Comparison of ENCODE assay signal across 17 cellular contexts in the genomic region with DNA sequence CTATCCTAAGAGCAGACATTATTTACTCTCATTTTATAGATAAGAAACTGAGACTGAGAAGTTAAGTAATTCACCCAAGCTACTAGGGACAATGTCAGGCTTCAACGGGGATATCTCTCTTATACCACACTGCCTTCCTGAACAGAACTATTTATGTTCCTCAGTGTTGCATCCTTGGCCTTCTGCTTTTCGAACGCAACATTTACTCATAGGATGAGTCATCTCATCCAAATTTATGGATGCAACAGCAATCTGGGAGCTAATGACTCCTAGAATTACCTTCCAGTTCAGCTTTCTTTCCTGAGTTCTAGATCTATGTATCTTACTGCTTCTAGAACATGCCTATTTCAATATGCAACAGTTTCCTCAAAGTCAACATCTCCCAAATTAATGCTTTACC.
DNase-seq lines count a peak whose midpoint lies in the region; ATAC-seq, FAIRE-seq and TF ChIP-seq lines count a peak whose summit lies in the region.
"Had no signal": no experiment of that assay in that cellular context is flagged by ENCODE, and none has a peak within 500 bp of the region (broad histone marks: within the 10 kb centered on the region; RNA-seq: fewer than 3 reads in every experiment).

No MANE protein-coding gene starts in this region.

- no peak overlapping the region for H3K27ac Mint-ChIP-seq in activated naive CD4-positive, alpha-beta T cell treated with anti-CD3 and anti-CD28 coated beads, Interleukin-2, amount 50 U/mL, for 72 hours
- H3K27ac Mint-ChIP-seq: CD4-positive, CD25-positive, alpha-beta regulatory T cell had no signal

- no peak overlapping the region for H3K4me2 ChIP-seq in A549

- TF ChIP-seq RAD21 in A549 (conservative IDR thresholded peaks at IDR 0.05 in 1 of 2, IDR thresholded peaks at IDR 0.05 in 1 of 2): no peak

- H3K36me3 Mint-ChIP-seq in activated naive CD4-positive, alpha-beta T cell treated with anti-CD3 and anti-CD28 coated beads, Interleukin-2, amount 50 U/mL, for 72 hours: no peaks in the 10 kb centered on the region
- H3K36me3 Mint-ChIP-seq: CD4-positive, CD25-positive, alpha-beta regulatory T cell had no signal

- H3K27ac ChIP-seq in A549: no peak overlapping the region

- WGBS in A549 (ENCODE audit: missing lambda C conversion rate): 32% methylated on average over 3 of the region's 3 CpGs

- peaks cover 0 to 5% of the 10 kb centered on the region in 2 donors for H3K9me3 Mint-ChIP-seq in activated naive CD4-positive, alpha-beta T cell treated with anti-CD3 and anti-CD28 coated beads, Interleukin-2, amount 50 U/mL, for 72 hours

- POLR2A ChIA-PET in A549 (lab: Yijun Ruan, JAX): no interaction called here

- no peaks in the 10 kb centered on the region for H3K4me1 ChIP-seq in A549
- H3K4me1 ChIP-seq: HAP-1 had no signal

- H3K9me3 ChIP-seq in A549: no peaks in the 10 kb centered on the region
- H3K9me3 ChIP-seq: HAP-1 had no signal

- no peak for TF ChIP-seq POLR2A in A549 (IDR thresholded peaks at IDR 0.05; ENCODE audit: low read length)

- ATAC-seq in A549 (no peak), GM18868 (IDR thresholded peaks at IDR 0.05; ENCODE audit: unreplicated experiment) (no peak)
- no peak for ATAC-seq in activated naive CD4-positive, alpha-beta T cell treated with anti-CD3 and anti-CD28 coated beads, Interleukin-2, amount 50 U/mL, for 72 hours

- FAIRE-seq in A549 (lab: Jason Lieb, UNC): no peak
- FAIRE-seq: GM18507, HTR-8/SVneo had no signal

- DNase-seq in A549 (ENCODE audit: low read depth in 1 of 2, low spot score in 1 of 2) (no peak), HCEC 1CT (peak; percentile 63), RPMI7951 (ENCODE audit: low read depth) (peak; percentile 60), epithelial cell of esophagus (ENCODE audit: low read depth) (peak; percentile 14), NCI-H1417 treated with DMSO at 0.1 percent for 48 hours (lab: John Stamatoyannopoulos, UW) (no peak)
- no peak for DNase-seq in NK-92 treated with Interleukin-12 subunit alpha and Interleukin-12 subunit beta, amount 100 ng/mL, for 24 hours (lab: John Stamatoyannopoulos, UW)
- DNase-seq in activated naive CD4-positive, alpha-beta T cell treated with anti-CD3 and anti-CD28 coated beads, Interleukin-2, amount 50 U/mL, for 72 hours (ENCODE audit: low spot score in 2 of 2): no peak
- DNase-seq: ACHN; CD4-positive, CD25-positive, alpha-beta regulatory T cell; NCI-H1092; NCI-H1694 treated with DMSO at 0.1 percent for 48 hours; NCI-H510A; RPMI8226 had no signal

- no peak for TF ChIP-seq EP300 in A549 (IDR thresholded peaks at IDR 0.05)

- TF ChIP-seq CTCF in A549 (IDR thresholded peaks at IDR 0.05): no peak
- no peak for TF ChIP-seq CTCF in epithelial cell of esophagus (IDR thresholded peaks at IDR 0.05; ENCODE audit: insufficient read depth, low read depth, low read length, missing control alignments)

- no peak overlapping the region for H3K4me3 ChIP-seq in A549
- H3K4me3 ChIP-seq in epithelial cell of esophagus (ENCODE audit: low read length): no peak overlapping the region
- H3K4me3 ChIP-seq: HAP-1 had no signal

- CTCF ChIA-PET in A549 (lab: Yijun Ruan, JAX): interaction anchor here (0.6 kb wide), 1 partner anchor 9 kb away, joined by 3 read pairs; no protein-coding TSS in a partner anchor

TF ChIP-seq in A549, 52 proteins besides CTCF, POLR2A, EP300 and RAD21:
- TF ChIP-seq RCOR1 (IDR thresholded peaks at IDR 0.05; ENCODE audit: low read depth, low read length): no peak
- TF ChIP-seq MAFK (IDR thresholded peaks at IDR 0.05; ENCODE audit: partially characterized antibody): no peak
- no peak for TF ChIP-seq CEBPB (IDR thresholded peaks at IDR 0.05)
- TF ChIP-seq RNF2 (IDR thresholded peaks at IDR 0.05; ENCODE audit: borderline replicate concordance, low read depth): no peak
- TF ChIP-seq FOSL2 (IDR thresholded peaks at IDR 0.05): no peak
- TF ChIP-seq FOSL2 (CRISPR knock-in tag; IDR thresholded peaks at IDR 0.05): peak; percentile 46; the same call in 1 of the 2 replicates
- no peak for TF ChIP-seq CBX8 (IDR thresholded peaks at IDR 0.05)
- TF ChIP-seq SREBF2 (IDR thresholded peaks at IDR 0.05): no peak
- TF ChIP-seq FOSB (CRISPR knock-in tag; IDR thresholded peaks at IDR 0.05): no peak
- TF ChIP-seq GATA3 (IDR thresholded peaks at IDR 0.05; ENCODE audit: borderline replicate concordance): no peak

Comparison
In these comparisons a context has a peak if more than half of its experiments do, and no peak if none do; other contexts are left out.
1. DNase-seq: peak in HCEC 1CT (single experiment), RPMI7951 (single experiment) and epithelial cell of esophagus (single experiment); none in A549 (0 of 2), NK-92 treated with Interleukin-12 subunit alpha and Interleukin-12 subunit beta, amount 100 ng/mL, for 24 hours (single experiment), NCI-H1417 treated with DMSO at 0.1 percent for 48 hours (single experiment) and activated naive CD4-positive, alpha-beta T cell treated with anti-CD3 and anti-CD28 coated beads, Interleukin-2, amount 50 U/mL, for 72 hours (0 of 2).